19 cellular contexts compared by ENCODE assay signal in the genomic region with DNA sequence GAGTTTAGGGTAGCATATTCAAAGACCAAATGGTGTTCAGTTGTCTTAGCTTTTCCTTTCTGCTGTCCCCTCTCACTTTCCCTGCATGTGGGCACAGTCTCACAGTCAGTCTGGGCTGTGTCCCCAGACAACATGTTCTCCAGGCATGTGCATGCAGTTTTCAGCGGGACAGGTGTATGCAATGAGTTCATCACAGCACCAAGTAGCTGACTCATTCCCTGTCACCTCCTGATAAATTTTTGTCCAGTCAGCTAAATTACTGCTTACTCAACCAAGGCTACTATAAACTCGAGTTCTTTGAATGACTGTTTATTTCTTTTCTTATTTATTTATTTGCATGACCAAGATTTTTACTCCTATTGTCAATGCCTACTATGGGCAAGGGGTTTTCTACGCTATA.
DNase-seq lines count a peak whose midpoint lies in the region; ATAC-seq, FAIRE-seq and TF ChIP-seq lines count a peak whose summit lies in the region.
"Had no signal": no experiment of that assay in that cellular context is flagged by ENCODE, and none has a peak within 500 bp of the region (broad histone marks: within the 10 kb centered on the region; RNA-seq: fewer than 3 reads in every experiment).

No MANE protein-coding gene starts in this region.

- no peaks in the 10 kb centered on the region for H3K36me3 Mint-ChIP-seq in activated naive CD4-positive, alpha-beta T cell treated with anti-CD3 and anti-CD28 coated beads, Interleukin-2, amount 10 ng/mL, durations not matched to agents 7 days and 5 days
- no peaks in the 10 kb centered on the region for H3K36me3 Mint-ChIP-seq in naive thymus-derived CD4-positive, alpha-beta T cell
- H3K36me3 Mint-ChIP-seq: T-cell had no signal

- ATAC-seq in pancreas (peak; percentile 53 to 77 (median 73)), HG03432 (IDR thresholded peaks at IDR 0.05; ENCODE audit: unreplicated experiment) (no peak)
- ATAC-seq in naive thymus-derived CD4-positive, alpha-beta T cell = no peak
- ATAC-seq: SK-N-SH treated with all-trans-retinoic acid at 6 μM for 48 hours, T-cell had no signal

- H3K27me3 Mint-ChIP-seq in activated naive CD4-positive, alpha-beta T cell treated with anti-CD3 and anti-CD28 coated beads, Interleukin-2, amount 10 ng/mL, durations not matched to agents 7 days and 5 days = no peaks in the 10 kb centered on the region
- H3K27me3 Mint-ChIP-seq in naive thymus-derived CD4-positive, alpha-beta T cell = no peaks in the 10 kb centered on the region
- H3K27me3 Mint-ChIP-seq: T-cell had no signal

- POLR2A ChIA-PET in RWPE1 (lab: Yijun Ruan, JAX; ENCODE audit: low non-redundant PET) = no interaction called here
- POLR2A ChIA-PET in naive thymus-derived CD4-positive, alpha-beta T cell (lab: Charles Lee) = no interaction called here

- no peaks in the 10 kb centered on the region for H3K9me3 ChIP-seq in pancreas
- H3K9me3 ChIP-seq in naive thymus-derived CD4-positive, alpha-beta T cell (ENCODE audit: control insufficient read depth in 2 of 3, low read length in 3 of 3) = no peaks in the 10 kb centered on the region

- intact Hi-C loops in pancreas (cut with DNase I) = no loop called here
- intact Hi-C loops in naive thymus-derived CD4-positive, alpha-beta T cell (cut with micrococcal nuclease) = no loop called here

- no peak overlapping the region for H3K4me3 ChIP-seq in pancreas
- no peak overlapping the region for H3K4me3 ChIP-seq in naive thymus-derived CD4-positive, alpha-beta T cell (ENCODE audit: low read length)

- no peak overlapping the region for H3K27ac Mint-ChIP-seq in activated naive CD4-positive, alpha-beta T cell treated with anti-CD3 and anti-CD28 coated beads, Interleukin-2, amount 10 ng/mL, durations not matched to agents 7 days and 5 days
- no peak overlapping the region for H3K27ac Mint-ChIP-seq in naive thymus-derived CD4-positive, alpha-beta T cell
- H3K27ac Mint-ChIP-seq: T-cell had no signal

- no peaks in the 10 kb centered on the region for H3K36me3 ChIP-seq in pancreas
- H3K36me3 ChIP-seq in naive thymus-derived CD4-positive, alpha-beta T cell (ENCODE audit: control insufficient read depth in 2 of 3, insufficient read depth in 3 of 3, low read length in 3 of 3) = no peaks in the 10 kb centered on the region

- no peaks in the 10 kb centered on the region for H3K9me3 Mint-ChIP-seq in activated naive CD4-positive, alpha-beta T cell treated with anti-CD3 and anti-CD28 coated beads, Interleukin-2, amount 10 ng/mL, durations not matched to agents 7 days and 5 days
- H3K9me3 Mint-ChIP-seq in naive thymus-derived CD4-positive, alpha-beta T cell = peaks cover 0 to 9% (median 0%) of the 10 kb centered on the region in 11 donors
- H3K9me3 Mint-ChIP-seq: H9 had no signal

- no peak overlapping the region for H3K4me3 Mint-ChIP-seq in activated naive CD4-positive, alpha-beta T cell treated with anti-CD3 and anti-CD28 coated beads, Interleukin-2, amount 10 ng/mL, durations not matched to agents 7 days and 5 days
- no peak overlapping the region for H3K4me3 Mint-ChIP-seq in naive thymus-derived CD4-positive, alpha-beta T cell
- H3K4me3 Mint-ChIP-seq: H9, T-cell had no signal

- 49 to 52% methylated on average over 3 of the region's 3 CpGs for WGBS in pancreas, 2 donors

- no peaks in the 10 kb centered on the region for H3K27me3 ChIP-seq in pancreas
- H3K27me3 ChIP-seq in naive thymus-derived CD4-positive, alpha-beta T cell (ENCODE audit: control insufficient read depth in 2 of 2, insufficient read depth in 2 of 2, low read length in 2 of 2) = no peaks in the 10 kb centered on the region

- TF ChIP-seq CTCF in RWPE1 (conservative IDR thresholded peaks at IDR 0.05; ENCODE audit: low read depth) (no peak), pancreas (IDR thresholded peaks at IDR 0.05) (no peak)

- no peaks in the 10 kb centered on the region for H3K4me1 ChIP-seq in pancreas
- no peaks in the 10 kb centered on the region for H3K4me1 ChIP-seq in naive thymus-derived CD4-positive, alpha-beta T cell (ENCODE audit: control insufficient read depth in 2 of 2, insufficient read depth in 2 of 2, low read length in 2 of 2)

- DNase-seq in H4 (ENCODE audit: low spot score) (peak; percentile 19), RWPE1 (ENCODE audit: low spot score) (peak; percentile 1), erythroblast (lab: John Stamatoyannopoulos, UW) (peak; percentile 17 to 51), pancreas (no peak), GM19239 (ENCODE audit: insufficient read length, low spot score) (no peak)
- no peak for DNase-seq in activated naive CD4-positive, alpha-beta T cell treated with anti-CD3 and anti-CD28 coated beads, Interleukin-2, amount 10 ng/mL, durations not matched to agents 7 days and 5 days
- DNase-seq in naive thymus-derived CD4-positive, alpha-beta T cell = no peak
- DNase-seq: AML-193, H9, NCI-H1436 treated with DMSO at 0.1 percent for 48 hours, NCI-H2081, NCI-H2171 treated with DMSO at 0.1 percent for 48 hours, NCI-H446, SIG-M5, T-cell had no signal

- H3K4me1 Mint-ChIP-seq in activated naive CD4-positive, alpha-beta T cell treated with anti-CD3 and anti-CD28 coated beads, Interleukin-2, amount 10 ng/mL, durations not matched to agents 7 days and 5 days = no peaks in the 10 kb centered on the region
- H3K4me1 Mint-ChIP-seq in naive thymus-derived CD4-positive, alpha-beta T cell = no peaks in the 10 kb centered on the region
- H3K4me1 Mint-ChIP-seq: T-cell had no signal

- no peak overlapping the region for H3K27ac ChIP-seq in RWPE1
- H3K27ac ChIP-seq in pancreas = no peak overlapping the region
- H3K27ac ChIP-seq in naive thymus-derived CD4-positive, alpha-beta T cell (ENCODE audit: low read depth, low read length) = no peak overlapping the region
- H3K27ac ChIP-seq: C4-2B had no signal

- CTCF ChIA-PET in RWPE1 (lab: Yijun Ruan, JAX) = no interaction called here
- CTCF ChIA-PET in activated naive CD4-positive, alpha-beta T cell treated with anti-CD3 and anti-CD28 coated beads, Interleukin-2, amount 10 ng/mL, durations not matched to agents 7 days and 5 days (lab: Charles Lee) = no interaction called here
- CTCF ChIA-PET in naive thymus-derived CD4-positive, alpha-beta T cell (lab: Charles Lee) = no interaction called here

- TF ChIP-seq POLR2A in erythroblast (IDR thresholded peaks at IDR 0.05; ENCODE audit: low read length) = no peak

- FAIRE-seq in pancreas (lab: Jason Lieb, UNC) = no peak
- no peak for FAIRE-seq in GM19239 (lab: Jason Lieb, UNC)
- FAIRE-seq: G401.6 had no signal

Comparison
In these comparisons a context has a peak if more than half of its experiments do, and no peak if none do; other contexts are left out.
1. DNase-seq: peak in H4 (single experiment), RWPE1 (single experiment) and erythroblast (2 of 2); none in pancreas (0 of 6), GM19239 (single experiment), activated naive CD4-positive, alpha-beta T cell treated with anti-CD3 and anti-CD28 coated beads, Interleukin-2, amount 10 ng/mL, durations not matched to agents 7 days and 5 days (single experiment) and naive thymus-derived CD4-positive, alpha-beta T cell (0 of 9).
2. ATAC-seq: peak in pancreas (4 of 4); none in HG03432 (single experiment) and naive thymus-derived CD4-positive, alpha-beta T cell (single experiment).